In the genomic region with DNA sequence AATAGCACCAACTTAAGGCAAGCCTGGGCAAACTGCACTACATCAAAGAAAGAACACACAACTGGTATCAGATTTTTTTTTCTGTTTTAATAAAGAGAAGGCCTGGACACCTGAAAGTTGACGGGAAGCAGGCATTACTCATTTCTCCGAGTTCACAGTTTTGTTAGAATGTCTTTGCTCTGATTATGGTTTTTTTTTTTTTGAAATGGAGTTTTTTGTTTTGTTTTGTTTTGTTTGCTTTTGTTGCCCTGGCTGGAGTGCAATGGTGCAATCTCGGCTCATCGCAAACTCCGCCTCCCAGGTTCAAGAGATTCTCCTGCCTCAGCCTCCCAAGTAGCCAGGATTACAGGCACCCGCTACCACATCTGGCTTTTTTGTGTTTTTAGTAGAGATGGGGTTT, we compare ENCODE assay signal across 1 cellular context. TPM values are rescaled to one million over a fixed set of nuclear protein-coding genes. Genes with fewer than 3 reads are reported as not detected.
"Had no signal": no experiment of that assay in that cellular context is flagged by ENCODE, and none has a peak within 500 bp of the region (broad histone marks: within the 10 kb centered on the region; RNA-seq: fewer than 3 reads in every experiment).

No MANE protein-coding gene starts in this region.

RNA-seq across cellular contexts. Expression of a gene that starts 9.7 kb away (rescaled TPM):
- total RNA-seq: HFFc6 had no signal
